In the genomic region with DNA sequence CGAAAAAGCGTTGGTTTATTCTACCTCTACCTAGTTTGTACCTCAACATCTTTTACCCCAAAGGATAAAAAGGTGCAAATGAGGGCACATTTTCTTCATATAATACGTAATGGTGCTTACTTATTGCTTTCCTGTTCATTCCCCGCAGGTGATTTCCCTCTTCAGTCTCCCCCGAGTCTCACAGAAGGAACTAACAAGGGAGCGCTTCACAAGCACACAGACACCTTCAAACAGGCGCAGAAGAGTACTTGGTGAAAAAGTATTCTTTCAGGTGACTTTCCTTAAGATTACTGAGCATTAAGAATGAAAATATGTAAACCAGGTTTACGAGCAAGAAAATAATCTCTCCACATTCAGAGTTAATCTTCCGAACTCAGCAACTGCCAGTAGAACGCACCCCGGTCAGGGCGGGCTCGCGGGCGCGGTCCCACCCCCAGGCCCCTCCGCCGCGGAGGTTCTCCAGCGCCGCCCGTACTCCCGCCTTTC, we compare ENCODE assay signal across 8 cellular contexts.
DNase-seq lines count a peak whose midpoint lies in the region; ATAC-seq and TF ChIP-seq lines count a peak whose summit lies in the region.

No MANE protein-coding gene starts in this region.

- no peaks in the 10 kb centered on the region for H3K9me3 ChIP-seq in HAP-1

- no peak for ATAC-seq in HG02623 (IDR thresholded peaks at IDR 0.05; ENCODE audit: unreplicated experiment)

- in situ Hi-C loops in HAP-1 (cut with MboI; ENCODE audit: low sequenced_read_pairs) = no loop called here

- DNase-seq in HAP-1 (ENCODE audit: low spot score in 2 of 2) = peak in 1 of 2 experiments; percentile 11
- DNase-seq in SW480 (ENCODE audit: low spot score) = peak; percentile 42
- no peak for DNase-seq in fibroblast of pulmonary artery (ENCODE audit: low read depth)
- no peak for DNase-seq in GDM1 (lab: John Stamatoyannopoulos, UW)
- no peak for DNase-seq in NCI-H2029 treated with DMSO at 0.1 percent for 48 hours (lab: John Stamatoyannopoulos, UW)

- H3K4me3 ChIP-seq in HAP-1 (peak overlapping the region; percentile 98), fibroblast of pulmonary artery (replicated peaks; ENCODE audit: low read depth, low read length) (peak overlapping the region; percentile 83), rectal smooth muscle tissue (ENCODE audit: low read length) (peak overlapping the region; percentile 64)

- TF ChIP-seq CTCF in C4-2B (conservative IDR thresholded peaks at IDR 0.05) (no peak), fibroblast of pulmonary artery (IDR thresholded peaks at IDR 0.05; ENCODE audit: low read length, missing control alignments) (no peak)

- H3K4me1 ChIP-seq in HAP-1 = peaks cover 5% of the 10 kb centered on the region; the same call in 1 of the 2 replicates
- H3K4me1 ChIP-seq in rectal smooth muscle tissue (ENCODE audit: control insufficient read depth, insufficient read depth, low read length) = no peaks in the 10 kb centered on the region

- H3K27me3 ChIP-seq in HAP-1 (ENCODE audit: low read depth) (no peaks in the 10 kb centered on the region), rectal smooth muscle tissue (ENCODE audit: control insufficient read depth, insufficient read depth, low read length) (no peaks in the 10 kb centered on the region)

- no peaks in the 10 kb centered on the region for H3K36me3 ChIP-seq in HAP-1 (replicated peaks)
- no peaks in the 10 kb centered on the region for H3K36me3 ChIP-seq in rectal smooth muscle tissue (ENCODE audit: control insufficient read depth, insufficient read depth, low read length)

- H3K27ac ChIP-seq in C4-2B (peak overlapping the region; percentile 69), rectal smooth muscle tissue (ENCODE audit: low read depth, low read length) (peak overlapping the region; percentile 58)

- H3K9ac ChIP-seq in rectal smooth muscle tissue (ENCODE audit: low read length) = peak overlapping the region; percentile 58
